14 cellular contexts compared by ENCODE assay signal in genomic region chr12:63064080-63064479, GRCh38.
DNase-seq lines count a peak whose midpoint lies in the region; TF ChIP-seq lines count a peak whose summit lies in the region.
"Had no signal": no experiment of that assay in that cellular context is flagged by ENCODE, and none has a peak within 500 bp of the region (broad histone marks: within the 10 kb centered on the region; RNA-seq: fewer than 3 reads in every experiment).

No MANE protein-coding gene starts in this region.

- no peak overlapping the region for H3K27ac ChIP-seq in mammary epithelial cell (ENCODE audit: insufficient read depth, low read depth, low read length)
- H3K27ac ChIP-seq: PC-9 had no signal

- H4K20me1 ChIP-seq in mammary epithelial cell (ENCODE audit: insufficient read depth, low read length): no peaks in the 10 kb centered on the region

- H3K4me3 ChIP-seq in mammary epithelial cell (replicated peaks in 1 of 3; ENCODE audit: insufficient read depth in 1 of 3, low read depth in 2 of 3, low read length in 3 of 3): no peak overlapping the region
- H3K4me3 ChIP-seq: PC-9 had no signal

- WGBS in mammary epithelial cell (ENCODE audit: low coverage, missing lambda C conversion rate): 9% methylated on average over 1 of the region's 1 CpG

- no peaks in the 10 kb centered on the region for H3K36me3 ChIP-seq in mammary epithelial cell (ENCODE audit: insufficient read depth, low read length)

- H3K9me3 ChIP-seq in mammary epithelial cell (replicated peaks; ENCODE audit: insufficient read depth, low read length): no peaks in the 10 kb centered on the region

- dilution Hi-C loops in mammary epithelial cell (cut with HindIII; ENCODE audit: low sequenced_read_pairs): no loop called here

- H3K4me1 ChIP-seq in mammary epithelial cell (ENCODE audit: insufficient read depth, low read length): no peaks in the 10 kb centered on the region

- in situ Hi-C loops in mammary epithelial cell (cut with MboI; ENCODE audit: low sequenced_read_pairs in 2 of 2): loop anchor here (10.0 to 25.0 kb wide), 3 partner anchors 249 to 627 kb away; no protein-coding TSS in a partner anchor

- no peaks in the 10 kb centered on the region for H3K27me3 ChIP-seq in mammary epithelial cell (ENCODE audit: insufficient read depth, low read length)

- no peak overlapping the region for H3K4me2 ChIP-seq in mammary epithelial cell (ENCODE audit: insufficient read depth, low read depth, low read length)
- H3K4me2 ChIP-seq: PC-9 had no signal

- CTCF ChIA-PET in mammary epithelial cell (lab: Charles Lee; ENCODE audit: low non-redundant PET): interaction anchor here (0.5 kb wide), 1 partner anchor 88 kb away, joined by 3 read pairs; no protein-coding TSS in a partner anchor

- no peak overlapping the region for H3K9ac ChIP-seq in mammary epithelial cell (ENCODE audit: insufficient read depth, low read length)

- no peak overlapping the region for H2AFZ ChIP-seq in mammary epithelial cell (ENCODE audit: low read depth, low read length)
- H2AFZ ChIP-seq: PC-9 had no signal

- intact Hi-C loops in mammary epithelial cell (cut with micrococcal nuclease): loop anchor here (10.0 kb wide), 1 partner anchor 129 kb away; the partner anchor contains the start of gene PPM1H

- H3K79me2 ChIP-seq in mammary epithelial cell (ENCODE audit: insufficient read depth, low read length): no peaks in the 10 kb centered on the region

- no peak for TF ChIP-seq CTCF in AG09319 (IDR thresholded peaks at IDR 0.05; ENCODE audit: low read depth, low read length)
- TF ChIP-seq CTCF in mammary epithelial cell (conservative IDR thresholded peaks at IDR 0.05 in 1 of 2, IDR thresholded peaks at IDR 0.05 in 1 of 2; ENCODE audit: extremely low read depth in 1 of 2, insufficient read depth in 1 of 2, low read depth in 1 of 2, low read length in 2 of 2): no peak

- DNase-seq in AG09319 (ENCODE audit: extremely low read depth, low read depth): peak; percentile 16
- peak; percentile 21 for DNase-seq in LHCN-M2 (ENCODE audit: low read depth)
- DNase-seq in mammary epithelial cell: peak; percentile 24
- DNase-seq in hepatic stellate cell (ENCODE audit: low spot score): peak; percentile 17
- no peak for DNase-seq in NCI-H69 (lab: John Stamatoyannopoulos, UW)
- DNase-seq in anterior cingulate cortex (lab: John Stamatoyannopoulos, UW): no peak
- DNase-seq in NCI-H1105 (lab: John Stamatoyannopoulos, UW): no peak
- no peak for DNase-seq in amygdala (lab: John Stamatoyannopoulos, UW)
- DNase-seq: ACHN; NCI-H2029 treated with DMSO at 0.1 percent for 48 hours; NCI-H526; stimulated activated naive CD8-positive, alpha-beta T cell treated with anti-CD3 and anti-CD28 coated beads, Interleukin-15, amount 100 ng/mL, for 72 hours; SW 1271 had no signal

- BruUV-seq in mammary epithelial cell (replicated peaks; lab: Mats Ljungman, UMichigan): no TSS peak

Comparison
In these comparisons a context has a peak if more than half of its experiments do, and no peak if none do; other contexts are left out.
1. DNase-seq: peak in AG09319 (single experiment), LHCN-M2 (single experiment), mammary epithelial cell (single experiment) and hepatic stellate cell (single experiment); none in NCI-H69 (single experiment), anterior cingulate cortex (0 of 58), NCI-H1105 (single experiment) and amygdala (0 of 56).